In the genomic region with DNA sequence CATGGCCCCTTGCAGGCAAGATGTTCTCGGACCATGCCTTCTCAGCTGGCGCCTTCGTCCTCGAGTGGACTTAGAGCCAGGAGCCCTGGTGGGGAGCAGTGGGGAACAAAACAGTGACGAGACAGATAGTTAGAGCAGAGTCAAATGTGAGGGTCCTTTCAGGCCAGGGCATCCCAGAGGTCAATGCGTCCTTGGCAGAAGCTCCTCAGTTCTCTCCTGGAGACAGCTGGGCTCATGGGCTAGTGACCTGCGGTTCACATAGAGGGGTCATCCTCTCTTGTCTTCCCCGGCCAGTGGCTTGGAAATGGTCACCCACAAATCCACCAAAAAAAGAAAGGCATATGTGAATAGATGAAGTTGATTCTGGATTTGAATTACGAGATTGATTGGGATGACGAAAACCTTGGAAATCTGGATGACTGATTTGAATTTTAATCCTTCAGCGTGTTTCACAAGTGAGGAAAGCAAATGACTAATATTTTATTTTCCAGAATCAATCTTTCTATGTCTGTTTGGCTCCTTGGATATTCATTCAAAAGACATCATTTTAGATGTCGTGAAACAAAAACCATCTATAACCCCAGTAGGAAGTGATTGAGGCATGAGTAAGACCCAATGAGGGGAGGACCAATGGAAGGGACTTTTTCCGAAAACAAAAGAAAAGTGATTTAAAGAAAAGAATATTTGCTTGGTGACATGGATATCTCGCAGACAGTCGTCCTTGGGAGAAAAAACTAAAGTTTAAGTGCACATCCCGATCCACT, we compare ENCODE assay signal across 16 cellular contexts.
A peak's percentile ranks its signal among the peaks of the same experiment; 100 is the strongest.
DNase-seq lines count a peak whose midpoint lies in the region; ATAC-seq, FAIRE-seq and TF ChIP-seq lines count a peak whose summit lies in the region.
"Had no signal": no experiment of that assay in that cellular context is flagged by ENCODE, and none has a peak within 500 bp of the region (broad histone marks: within the 10 kb centered on the region; RNA-seq: fewer than 3 reads in every experiment).

No MANE protein-coding gene starts in this region.

- no peaks in the 10 kb centered on the region for H3K9me3 Mint-ChIP-seq in chondrocyte (ENCODE audit: low read depth)
- H3K9me3 Mint-ChIP-seq: T-helper 1 cell treated with Interleukin-12 subunit alpha and Interleukin-12 subunit beta and Interleukin-4 antibody, amounts not matched to agents 30 μg/mL and 1 μg/mL, for 36 hours had no signal

- no peak for ATAC-seq in right lobe of liver

- TF ChIP-seq POLR2A in right lobe of liver (IDR thresholded peaks at IDR 0.05), result no peak

- TF ChIP-seq RAD21 in liver (IDR thresholded peaks at IDR 0.05), result no peak

- H3K4me1 ChIP-seq in liver (ENCODE audit: control insufficient read depth in 4 of 4, insufficient read depth in 4 of 4, low read length in 3 of 4) (no peaks in the 10 kb centered on the region), right lobe of liver (no peaks in the 10 kb centered on the region), muscle layer of duodenum (ENCODE audit: control insufficient read depth in 1 of 2, insufficient read depth in 2 of 2, low read length in 2 of 2) (peaks cover 0 to 13% of the 10 kb centered on the region in 2 donors)

- H3K27ac Mint-ChIP-seq in chondrocyte (ENCODE audit: unreplicated experiment), result no peak overlapping the region
- H3K27ac Mint-ChIP-seq: T-helper 1 cell treated with Interleukin-12 subunit alpha and Interleukin-12 subunit beta and Interleukin-4 antibody, amounts not matched to agents 30 μg/mL and 1 μg/mL, for 36 hours had no signal

- H3K27me3 Mint-ChIP-seq in chondrocyte (ENCODE audit: low read depth), result no peaks in the 10 kb centered on the region

- intact Hi-C loops in right lobe of liver (cut with DNase I), result no loop called here

- H3K4me3 ChIP-seq in liver (ENCODE audit: low read depth in 1 of 3, low read length in 3 of 3) (no peak overlapping the region), right lobe of liver (no peak overlapping the region), brain microvascular endothelial cell (ENCODE audit: low read depth, low read length) (peak overlapping the region; percentile 15), muscle layer of duodenum (ENCODE audit: low read depth in 1 of 2, low read length in 2 of 2) (no peak overlapping the region)

- no peak overlapping the region for H3K4me3 Mint-ChIP-seq in chondrocyte (ENCODE audit: unreplicated experiment)
- H3K4me3 Mint-ChIP-seq: T-helper 1 cell treated with Interleukin-12 subunit alpha and Interleukin-12 subunit beta and Interleukin-4 antibody, amounts not matched to agents 30 μg/mL and 1 μg/mL, for 36 hours had no signal

- DNase-seq in right lobe of liver (no peak), brain microvascular endothelial cell (peak; percentile 43), NCI-H69 (lab: John Stamatoyannopoulos, UW) (no peak), chondrocyte (ENCODE audit: low spot score) (no peak), NCI-H2227 (lab: John Stamatoyannopoulos, UW; ENCODE audit: unreplicated experiment) (no peak), urothelium cell line (ENCODE audit: low spot score) (no peak)
- DNase-seq: activated CD4-positive, alpha-beta T cell treated with anti-CD3 and anti-CD28 coated beads, Interleukin-2, amount 50 U/mL, for 1 hour; erythroblast; stimulated activated CD4-positive, alpha-beta T cell treated with anti-CD3 and anti-CD28 coated beads, Interleukin-12 subunit alpha, Interleukin-12 subunit beta, amount 100 ng/mL, for 4 hours had no signal

- H3K27ac ChIP-seq in liver (ENCODE audit: low read depth in 1 of 2, low read length in 2 of 2) (peak overlapping the region in 1 of 2 donors; percentile 3), right lobe of liver (peak overlapping the region in 1 of 3 donors; percentile 28), brain microvascular endothelial cell (peak overlapping the region; percentile 93), muscle layer of duodenum (ENCODE audit: low read length) (peak overlapping the region; percentile 59)
- H3K27ac ChIP-seq: HL-60 had no signal

- H3K36me3 Mint-ChIP-seq in chondrocyte (ENCODE audit: low read depth), result no peaks in the 10 kb centered on the region

- WGBS in liver, result 81% methylated on average over 16 of the region's 16 CpGs
- 62% methylated on average over 12 of the region's 16 CpGs for WGBS in right lobe of liver (ENCODE audit: insufficient coverage, low coverage, low lambda C conversion rate, missing lambda C conversion rate)

- H3K4me1 Mint-ChIP-seq in chondrocyte (ENCODE audit: low read depth), result peaks cover 24% of the 10 kb centered on the region

- H3K27me3 ChIP-seq in liver (ENCODE audit: control insufficient read depth in 4 of 4, insufficient read depth in 4 of 4, low read length in 3 of 4) (peaks cover 0 to 31% (median under 1%) of the 10 kb centered on the region in 4 donors), right lobe of liver (peaks cover 0 to 5% of the 10 kb centered on the region in 2 donors), brain microvascular endothelial cell (replicated peaks) (no peaks in the 10 kb centered on the region), muscle layer of duodenum (ENCODE audit: low read depth, low read length) (no peaks in the 10 kb centered on the region)

- no peak for FAIRE-seq in urothelium cell line (lab: Jason Lieb, UNC)
- FAIRE-seq: bronchial epithelial cell, GM12892, islet of Langerhans had no signal

- TF ChIP-seq CTCF in liver (IDR thresholded peaks at IDR 0.05; ENCODE audit: low read depth, low read length, missing input control), result no peak
- no peak for TF ChIP-seq CTCF in right lobe of liver (IDR thresholded peaks at IDR 0.05)
- no peak for TF ChIP-seq CTCF in brain microvascular endothelial cell (IDR thresholded peaks at IDR 0.05; ENCODE audit: low read depth, low read length, missing control alignments)
- no peak for TF ChIP-seq CTCF in chondrocyte (IDR thresholded peaks at IDR 0.05)

- H3K36me3 ChIP-seq in liver (ENCODE audit: control insufficient read depth in 4 of 4, insufficient read depth in 3 of 4, low read depth in 1 of 4, low read length in 3 of 4) (no peaks in the 10 kb centered on the region), right lobe of liver (no peaks in the 10 kb centered on the region), brain microvascular endothelial cell (replicated peaks) (no peaks in the 10 kb centered on the region), muscle layer of duodenum (ENCODE audit: control insufficient read depth in 1 of 2, insufficient read depth in 2 of 2, low read length in 2 of 2) (no peaks in the 10 kb centered on the region)

- no peaks in the 10 kb centered on the region for H3K9me3 ChIP-seq in liver (ENCODE audit: control insufficient read depth in 4 of 4, low read length in 3 of 4)
- H3K9me3 ChIP-seq in right lobe of liver, result no peaks in the 10 kb centered on the region
- no peaks in the 10 kb centered on the region for H3K9me3 ChIP-seq in muscle layer of duodenum (ENCODE audit: control insufficient read depth in 1 of 2, low read length in 2 of 2)

- in situ Hi-C loops in brain microvascular endothelial cell (cut with HindIII; ENCODE audit: low pct_ligation_motif_present, low sequenced_read_pairs), result no loop called here

- no peak overlapping the region for H3K9ac ChIP-seq in liver (ENCODE audit: low read depth in 1 of 2, low read length in 2 of 2)

TF ChIP-seq in liver, 16 proteins besides CTCF, POLR2A, EP300 and RAD21:
- TF ChIP-seq NR2F2 (IDR thresholded peaks at IDR 0.05) (peak; percentile 33), RXRA (IDR thresholded peaks at IDR 0.05) (peak in 1 of 2 donors; percentile 19)
- TF ChIP-seq, protein P1, sequence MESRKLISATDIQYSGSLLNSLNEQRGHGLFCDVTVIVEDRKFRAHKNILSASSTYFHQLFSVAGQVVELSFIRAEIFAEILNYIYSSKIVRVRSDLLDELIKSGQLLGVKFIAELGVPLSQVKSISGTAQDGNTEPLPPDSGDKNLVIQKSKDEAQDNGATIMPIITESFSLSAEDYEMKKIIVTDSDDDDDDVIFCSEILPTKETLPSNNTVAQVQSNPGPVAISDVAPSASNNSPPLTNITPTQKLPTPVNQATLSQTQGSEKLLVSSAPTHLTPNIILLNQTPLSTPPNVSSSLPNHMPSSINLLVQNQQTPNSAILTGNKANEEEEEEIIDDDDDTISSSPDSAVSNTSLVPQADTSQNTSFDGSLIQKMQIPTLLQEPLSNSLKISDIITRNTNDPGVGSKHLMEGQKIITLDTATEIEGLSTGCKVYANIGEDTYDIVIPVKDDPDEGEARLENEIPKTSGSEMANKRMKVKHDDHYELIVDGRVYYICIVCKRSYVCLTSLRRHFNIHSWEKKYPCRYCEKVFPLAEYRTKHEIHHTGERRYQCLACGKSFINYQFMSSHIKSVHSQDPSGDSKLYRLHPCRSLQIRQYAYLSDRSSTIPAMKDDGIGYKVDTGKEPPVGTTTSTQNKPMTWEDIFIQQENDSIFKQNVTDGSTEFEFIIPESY (IDR thresholded peaks at IDR 0.05), result no peak
